Comparison of ENCODE assay signal across 1 cellular context in genomic region chr1:151061012-151061401, GRCh38.
TF ChIP-seq lines count a peak whose summit lies in the region.

No MANE protein-coding gene starts in this region.

TF ChIP-seq in HepG2, 621 proteins besides CTCF, POLR2A, EP300 and RAD21:
- TF ChIP-seq ZNF557 (CRISPR knock-in tag; IDR thresholded peaks at IDR 0.05) (no peak), BCL6 (CRISPR knock-in tag; IDR thresholded peaks at IDR 0.05) (no peak), SIN3B (IDR thresholded peaks at IDR 0.05; ENCODE audit: low read length) (no peak), GMEB1 (CRISPR knock-in tag; IDR thresholded peaks at IDR 0.05; ENCODE audit: borderline replicate concordance) (no peak), MAFK (conservative IDR thresholded peaks at IDR 0.05 in 1 of 2, IDR thresholded peaks at IDR 0.05 in 1 of 2; ENCODE audit: low read length in 2 of 2) (no peak), ZNF678 (CRISPR knock-in tag; IDR thresholded peaks at IDR 0.05) (no peak), POLR2AphosphoS2 (IDR thresholded peaks at IDR 0.05; ENCODE audit: low read depth, low read length) (no peak)
- TF ChIP-seq, protein P1, sequence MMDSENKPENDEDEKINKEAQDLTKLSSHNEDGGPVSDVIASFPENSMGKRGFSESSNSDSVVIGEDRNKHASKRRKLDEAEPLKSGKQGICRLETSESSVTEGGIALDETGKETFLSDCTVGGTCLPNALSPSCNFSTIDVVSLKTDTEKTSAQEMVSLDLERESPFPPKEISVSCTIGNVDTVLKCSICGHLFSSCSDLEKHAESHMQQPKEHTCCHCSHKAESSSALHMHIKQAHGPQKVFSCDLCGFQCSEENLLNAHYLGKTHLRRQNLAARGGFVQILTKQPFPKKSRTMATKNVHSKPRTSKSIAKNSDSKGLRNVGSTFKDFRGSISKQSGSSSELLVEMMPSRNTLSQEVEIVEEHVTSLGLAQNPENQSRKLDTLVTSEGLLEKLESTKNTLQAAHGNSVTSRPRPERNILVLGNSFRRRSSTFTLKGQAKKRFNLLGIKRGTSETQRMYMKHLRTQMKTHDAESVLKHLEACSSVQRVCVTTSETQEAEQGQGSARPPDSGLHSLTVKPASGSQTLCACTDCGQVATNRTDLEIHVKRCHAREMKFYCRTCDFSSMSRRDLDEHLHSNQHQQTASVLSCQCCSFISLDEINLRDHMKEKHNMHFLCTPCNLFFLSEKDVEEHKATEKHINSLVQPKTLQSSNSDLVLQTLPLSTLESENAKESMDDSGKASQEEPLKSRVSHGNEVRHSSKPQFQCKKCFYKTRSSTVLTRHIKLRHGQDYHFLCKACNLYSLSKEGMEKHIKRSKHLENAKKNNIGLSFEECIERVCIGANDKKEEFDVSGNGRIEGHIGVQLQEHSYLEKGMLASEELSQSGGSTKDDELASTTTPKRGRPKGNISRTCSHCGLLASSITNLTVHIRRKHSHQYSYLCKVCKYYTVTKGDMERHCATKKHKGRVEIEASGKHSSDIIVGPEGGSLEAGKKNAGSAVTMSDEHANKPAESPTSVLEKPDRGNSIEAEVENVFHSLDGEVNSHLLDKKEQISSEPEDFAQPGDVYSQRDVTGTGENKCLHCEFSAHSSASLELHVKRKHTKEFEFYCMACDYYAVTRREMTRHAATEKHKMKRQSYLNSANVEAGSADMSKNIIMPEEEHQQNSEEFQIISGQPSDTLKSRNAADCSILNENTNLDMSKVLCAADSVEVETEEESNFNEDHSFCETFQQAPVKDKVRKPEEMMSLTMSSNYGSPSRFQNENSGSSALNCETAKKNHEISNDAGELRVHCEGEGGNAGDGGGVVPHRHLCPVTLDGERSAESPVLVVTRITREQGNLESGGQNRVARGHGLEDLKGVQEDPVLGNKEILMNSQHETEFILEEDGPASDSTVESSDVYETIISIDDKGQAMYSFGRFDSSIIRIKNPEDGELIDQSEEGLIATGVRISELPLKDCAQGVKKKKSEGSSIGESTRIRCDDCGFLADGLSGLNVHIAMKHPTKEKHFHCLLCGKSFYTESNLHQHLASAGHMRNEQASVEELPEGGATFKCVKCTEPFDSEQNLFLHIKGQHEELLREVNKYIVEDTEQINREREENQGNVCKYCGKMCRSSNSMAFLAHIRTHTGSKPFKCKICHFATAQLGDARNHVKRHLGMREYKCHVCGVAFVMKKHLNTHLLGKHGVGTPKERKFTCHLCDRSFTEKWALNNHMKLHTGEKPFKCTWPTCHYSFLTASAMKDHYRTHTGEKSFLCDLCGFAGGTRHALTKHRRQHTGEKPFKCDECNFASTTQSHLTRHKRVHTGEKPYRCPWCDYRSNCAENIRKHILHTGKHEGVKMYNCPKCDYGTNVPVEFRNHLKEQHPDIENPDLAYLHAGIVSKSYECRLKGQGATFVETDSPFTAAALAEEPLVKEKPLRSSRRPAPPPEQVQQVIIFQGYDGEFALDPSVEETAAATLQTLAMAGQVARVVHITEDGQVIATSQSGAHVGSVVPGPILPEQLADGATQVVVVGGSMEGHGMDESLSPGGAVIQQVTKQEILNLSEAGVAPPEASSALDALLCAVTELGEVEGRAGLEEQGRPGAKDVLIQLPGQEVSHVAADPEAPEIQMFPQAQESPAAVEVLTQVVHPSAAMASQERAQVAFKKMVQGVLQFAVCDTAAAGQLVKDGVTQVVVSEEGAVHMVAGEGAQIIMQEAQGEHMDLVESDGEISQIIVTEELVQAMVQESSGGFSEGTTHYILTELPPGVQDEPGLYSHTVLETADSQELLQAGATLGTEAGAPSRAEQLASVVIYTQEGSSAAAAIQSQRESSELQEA (CRISPR knock-in tag; IDR thresholded peaks at IDR 0.05; ENCODE audit: not compliant biosample characterization), result no peak
- TF ChIP-seq, protein P2, sequence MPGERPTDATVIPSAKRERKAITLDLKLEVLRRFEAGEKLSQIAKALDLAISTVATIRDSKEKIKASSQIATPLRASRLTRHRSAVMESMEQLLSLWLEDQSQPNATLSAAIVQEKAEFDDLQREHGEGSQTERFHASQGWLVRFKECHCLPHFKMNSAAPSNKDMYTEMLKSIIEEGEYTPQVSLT (CRISPR knock-in tag; IDR thresholded peaks at IDR 0.05; ENCODE audit: borderline replicate concordance, low read depth), result no peak
